In the genomic region with DNA sequence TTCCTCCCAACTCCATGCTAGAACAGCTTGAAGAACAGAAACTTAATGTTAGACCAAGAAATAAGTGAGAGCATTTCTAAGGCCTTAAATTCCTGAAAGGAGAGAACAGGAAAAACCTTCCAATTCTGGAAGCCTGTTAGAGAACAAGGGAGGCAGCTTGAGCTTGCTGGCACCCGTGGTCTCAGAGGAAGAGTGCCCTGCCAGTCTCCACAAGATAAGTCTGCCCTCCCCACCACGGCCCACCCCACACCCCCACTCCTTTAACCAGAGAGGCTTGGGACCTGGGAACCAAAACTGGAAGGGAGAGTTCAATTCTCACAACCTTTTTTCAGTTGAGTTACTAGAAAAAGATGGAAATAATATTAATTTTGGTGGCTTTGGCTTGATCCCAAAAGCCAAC, we compare ENCODE assay signal across 2 cellular contexts.
TF ChIP-seq lines count a peak whose summit lies in the region.

No MANE protein-coding gene starts in this region.

TF ChIP-seq in K562, 482 proteins besides CTCF, POLR2A, EP300 and RAD21:
- TF ChIP-seq, protein P1, sequence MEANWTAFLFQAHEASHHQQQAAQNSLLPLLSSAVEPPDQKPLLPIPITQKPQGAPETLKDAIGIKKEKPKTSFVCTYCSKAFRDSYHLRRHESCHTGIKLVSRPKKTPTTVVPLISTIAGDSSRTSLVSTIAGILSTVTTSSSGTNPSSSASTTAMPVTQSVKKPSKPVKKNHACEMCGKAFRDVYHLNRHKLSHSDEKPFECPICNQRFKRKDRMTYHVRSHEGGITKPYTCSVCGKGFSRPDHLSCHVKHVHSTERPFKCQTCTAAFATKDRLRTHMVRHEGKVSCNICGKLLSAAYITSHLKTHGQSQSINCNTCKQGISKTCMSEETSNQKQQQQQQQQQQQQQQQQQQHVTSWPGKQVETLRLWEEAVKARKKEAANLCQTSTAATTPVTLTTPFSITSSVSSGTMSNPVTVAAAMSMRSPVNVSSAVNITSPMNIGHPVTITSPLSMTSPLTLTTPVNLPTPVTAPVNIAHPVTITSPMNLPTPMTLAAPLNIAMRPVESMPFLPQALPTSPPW (CRISPR knock-in tag; IDR thresholded peaks at IDR 0.05), result peak; percentile 26; the same call in 1 of the 2 replicates
- no peak for TF ChIP-seq ZNF551 (CRISPR knock-in tag; IDR thresholded peaks at IDR 0.05)
- no peak for TF ChIP-seq KAT7 (CRISPR knock-in tag; IDR thresholded peaks at IDR 0.05; ENCODE audit: borderline replicate concordance)
- no peak for TF ChIP-seq PHF20 (IDR thresholded peaks at IDR 0.05; ENCODE audit: partially characterized antibody)
TF ChIP-seq in K562: peak in this region for 1.

TF ChIP-seq in H1, 55 proteins besides CTCF, POLR2A, EP300 and RAD21 (continued from another document):
- TF ChIP-seq, protein P2, sequence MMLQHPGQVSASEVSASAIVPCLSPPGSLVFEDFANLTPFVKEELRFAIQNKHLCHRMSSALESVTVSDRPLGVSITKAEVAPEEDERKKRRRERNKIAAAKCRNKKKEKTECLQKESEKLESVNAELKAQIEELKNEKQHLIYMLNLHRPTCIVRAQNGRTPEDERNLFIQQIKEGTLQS (IDR thresholded peaks at IDR 0.05; ENCODE audit: insufficient read depth, low read depth, low read length), result no peak
- no peak for TF ChIP-seq PHF8 (conservative IDR thresholded peaks at IDR 0.05; ENCODE audit: low read depth, low read length)
- TF ChIP-seq SIN3A (conservative IDR thresholded peaks at IDR 0.05 in 1 of 2, IDR thresholded peaks at IDR 0.05 in 1 of 2; ENCODE audit: low read depth in 1 of 2, low read length in 2 of 2), result no peak
- no peak for TF ChIP-seq EZH2 (IDR thresholded peaks at IDR 0.05; ENCODE audit: low read depth, low read length, severe bottlenecking)
- TF ChIP-seq, protein P3, sequence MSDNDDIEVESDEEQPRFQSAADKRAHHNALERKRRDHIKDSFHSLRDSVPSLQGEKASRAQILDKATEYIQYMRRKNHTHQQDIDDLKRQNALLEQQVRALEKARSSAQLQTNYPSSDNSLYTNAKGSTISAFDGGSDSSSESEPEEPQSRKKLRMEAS (IDR thresholded peaks at IDR 0.05), result no peak
- TF ChIP-seq ZNF274 (IDR thresholded peaks at IDR 0.05; ENCODE audit: borderline replicate concordance, extremely low read depth, low read length), result no peak
- no peak for TF ChIP-seq SRF (IDR thresholded peaks at IDR 0.05; ENCODE audit: low read depth, low read length)
- TF ChIP-seq, protein P4, sequence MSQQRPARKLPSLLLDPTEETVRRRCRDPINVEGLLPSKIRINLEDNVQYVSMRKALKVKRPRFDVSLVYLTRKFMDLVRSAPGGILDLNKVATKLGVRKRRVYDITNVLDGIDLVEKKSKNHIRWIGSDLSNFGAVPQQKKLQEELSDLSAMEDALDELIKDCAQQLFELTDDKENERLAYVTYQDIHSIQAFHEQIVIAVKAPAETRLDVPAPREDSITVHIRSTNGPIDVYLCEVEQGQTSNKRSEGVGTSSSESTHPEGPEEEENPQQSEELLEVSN (IDR thresholded peaks at IDR 0.05), result no peak
- TF ChIP-seq CHD2 (IDR thresholded peaks at IDR 0.05; ENCODE audit: low read length), result no peak
- no peak for TF ChIP-seq CREB1 (IDR thresholded peaks at IDR 0.05)
- no peak for TF ChIP-seq NANOG (IDR thresholded peaks at IDR 0.05; ENCODE audit: insufficient read depth, low read depth, low read length, poor library complexity, severe bottlenecking)
- TF ChIP-seq NRF1 (IDR thresholded peaks at IDR 0.05; ENCODE audit: low read depth, low read length), result no peak
- TF ChIP-seq TAF7 (optimal IDR thresholded peaks at IDR 0.05; ENCODE audit: borderline replicate concordance, low read depth, low read length), result no peak
- no peak for TF ChIP-seq MAFK (IDR thresholded peaks at IDR 0.05; ENCODE audit: low read depth, low read length)
- TF ChIP-seq SIX5 (IDR thresholded peaks at IDR 0.05; ENCODE audit: low read depth, low read length), result no peak
- TF ChIP-seq JUN (IDR thresholded peaks at IDR 0.05; ENCODE audit: low read depth, low read length), result no peak
